ENCODE assay signal across 14 cellular contexts in genomic region chr11:61307354-61307753, GRCh38. TPM values are rescaled to one million over a fixed set of nuclear protein-coding genes. Genes with fewer than 3 reads are reported as not detected.
DNase-seq lines count a peak whose midpoint lies in the region; ATAC-seq and TF ChIP-seq lines count a peak whose summit lies in the region.
"Had no signal": no experiment of that assay in that cellular context is flagged by ENCODE, and none has a peak within 500 bp of the region (broad histone marks: within the 10 kb centered on the region; RNA-seq: fewer than 3 reads in every experiment).

No MANE protein-coding gene starts in this region.

- H3K9me3 ChIP-seq in SK-N-SH (no peaks in the 10 kb centered on the region), aorta (ENCODE audit: control insufficient read depth, low read length) (no peaks in the 10 kb centered on the region)
- H3K9me3 ChIP-seq: BLaER1 treated with 17β-estradiol and CSF1 and Interleukin-3, amounts not matched to agents 10 nM and 100 nM had no signal

- no peak overlapping the region for H2AFZ ChIP-seq in SK-N-SH (ENCODE audit: low read depth)

- TF ChIP-seq CTCF in SK-N-SH (IDR thresholded peaks at IDR 0.05): no peak

- TF ChIP-seq RAD21 in SK-N-SH (IDR thresholded peaks at IDR 0.05; ENCODE audit: low read length): no peak

- H3F3A ChIP-seq in SK-N-SH (replicated peaks; ENCODE audit: insufficient read depth): no peaks in the 10 kb centered on the region

- no peak overlapping the region for H3K4me3 ChIP-seq in SK-N-SH (ENCODE audit: low read depth in 2 of 2, low read length in 1 of 2)
- no peak overlapping the region for H3K4me3 ChIP-seq in aorta (ENCODE audit: low read length in 2 of 2)
- H3K4me3 ChIP-seq: BLaER1 treated with 17β-estradiol and CSF1 and Interleukin-3, amounts not matched to agents 10 nM and 100 nM had no signal

- intact Hi-C loops in aorta (cut with DNase I): no loop called here

- ATAC-seq in SK-N-SH treated with all-trans-retinoic acid at 6 μM for 48 hours: no peak
- no peak for ATAC-seq in aorta (ENCODE audit: low FRiP score)
- no peak for ATAC-seq in GM18858 (IDR thresholded peaks at IDR 0.05; ENCODE audit: unreplicated experiment)

- no peaks in the 10 kb centered on the region; the same call in 1 of the 2 replicates for H3K79me2 ChIP-seq in SK-N-SH (ENCODE audit: insufficient read depth)

- CTCF ChIA-PET in SK-N-SH (lab: Yijun Ruan, JAX): interaction anchor here (1.9 kb wide), 1 partner anchor 29 kb away, joined by 4 read pairs; no protein-coding TSS in a partner anchor

- H3K36me3 ChIP-seq in SK-N-SH (replicated peaks in 1 of 2; ENCODE audit: control insufficient read depth in 1 of 2, insufficient read depth in 2 of 2, low read length in 1 of 2) (peaks cover 60 to 88% of the 10 kb centered on the region in 2 experiments), aorta (ENCODE audit: control insufficient read depth in 1 of 2, insufficient read depth in 2 of 2, low read length in 1 of 2) (peaks cover 25 to 29% of the 10 kb centered on the region in 2 donors)

- H4K20me1 ChIP-seq in SK-N-SH (ENCODE audit: insufficient read depth): no peaks in the 10 kb centered on the region

- H3K4me1 ChIP-seq in SK-N-SH (ENCODE audit: control insufficient read depth in 1 of 2, insufficient read depth in 2 of 2, low read depth in 1 of 2, low read length in 1 of 2): no peaks in the 10 kb centered on the region
- H3K4me1 ChIP-seq in aorta (ENCODE audit: control insufficient read depth in 1 of 2, insufficient read depth in 2 of 2, low read length in 2 of 2): no peaks in the 10 kb centered on the region

- WGBS in SK-N-SH (ENCODE audit: low lambda C conversion rate): 95% methylated on average over 1 of the region's 1 CpG
- WGBS in aorta, 2 donors: 77 to 82% methylated on average over 1 of the region's 1 CpG

- no peak for DNase-seq in SK-N-SH
- peak; percentile 31 for DNase-seq in left kidney (ENCODE audit: low read depth, low spot score)
- no peak for DNase-seq in aorta
- no peak for DNase-seq in A172 (ENCODE audit: low spot score)
- no peak for DNase-seq in NCI-H1048 (lab: John Stamatoyannopoulos, UW)
- DNase-seq: ACHN; Calu3; CD4-positive, alpha-beta T cell; DMS 273 treated with DMSO at 0.1 percent for 48 hours had no signal

- POLR2A ChIA-PET in SK-N-SH (lab: Yijun Ruan, JAX): interaction anchor here (0.9 kb wide), 1 partner anchor 122 kb away, joined by 3 read pairs; the partner anchor contains the start of genes CPSF7 and SDHAF2

- H3K4me2 ChIP-seq in SK-N-SH: no peak overlapping the region
- H3K4me2 ChIP-seq: BLaER1 treated with 17β-estradiol and CSF1 and Interleukin-3, amounts not matched to agents 10 nM and 100 nM had no signal

- H3K9me2 ChIP-seq in SK-N-SH: no peaks in the 10 kb centered on the region

- no peak overlapping the region for H3K9ac ChIP-seq in SK-N-SH
- H3K9ac ChIP-seq: BLaER1 treated with 17β-estradiol and CSF1 and Interleukin-3, amounts not matched to agents 10 nM and 100 nM had no signal

- H3K27ac ChIP-seq in SK-N-SH (ENCODE audit: low read depth in 2 of 2, low read length in 1 of 2): no peak overlapping the region
- no peak overlapping the region for H3K27ac ChIP-seq in aorta (ENCODE audit: low read depth in 1 of 2, low read length in 2 of 2)
- H3K27ac ChIP-seq: 22Rv1; BLaER1 treated with 17β-estradiol and CSF1 and Interleukin-3, amounts not matched to agents 10 nM and 100 nM had no signal

- TF ChIP-seq EP300 in SK-N-SH (IDR thresholded peaks at IDR 0.05; ENCODE audit: borderline replicate concordance in 1 of 2, low read depth in 1 of 2, low read length in 1 of 2): no peak

- H3K27me3 ChIP-seq in SK-N-SH (ENCODE audit: insufficient read depth) (no peaks in the 10 kb centered on the region), aorta (ENCODE audit: control insufficient read depth in 1 of 2, insufficient read depth in 2 of 2, low read length in 1 of 2) (no peaks in the 10 kb centered on the region)
- H3K27me3 ChIP-seq: BLaER1 treated with 17β-estradiol and CSF1 and Interleukin-3, amounts not matched to agents 10 nM and 100 nM had no signal

TF ChIP-seq in SK-N-SH, 30 proteins besides CTCF, POLR2A, EP300 and RAD21 (continues in another document):
- no peak for TF ChIP-seq ZBTB33 (IDR thresholded peaks at IDR 0.05; ENCODE audit: borderline replicate concordance, low read depth)

TF ChIP-seq in SK-N-SH treated with all-trans-retinoic acid at 6 μM for 48 hours, 23 proteins besides CTCF, POLR2A, EP300 and RAD21:
- no peak for TF ChIP-seq SNAI2 (CRISPR knock-in tag; IDR thresholded peaks at IDR 0.05)

TF ChIP-seq in PFSK-1, 5 proteins besides CTCF, POLR2A, EP300 and RAD21:
- TF ChIP-seq TAF1 (IDR thresholded peaks at IDR 0.05; ENCODE audit: borderline replicate concordance, insufficient read depth, low read length): no peak
- peak; percentile 32 to 86; a peak in 3 of 4 replicates for TF ChIP-seq REST (IDR thresholded peaks at IDR 0.05; ENCODE audit: insufficient read depth in 1 of 2, low read depth in 2 of 2, low read length in 2 of 2)
- no peak for TF ChIP-seq FOXP2 (optimal IDR thresholded peaks at IDR 0.05; ENCODE audit: borderline replicate concordance, extremely low read depth, extremely low read length, insufficient read depth)
- no peak for TF ChIP-seq SIN3A (IDR thresholded peaks at IDR 0.05; ENCODE audit: borderline replicate concordance, insufficient read depth, low read length)
- TF ChIP-seq POLR2AphosphoS5 (IDR thresholded peaks at IDR 0.05; ENCODE audit: low read depth, low read length): no peak

RNA-seq across cellular contexts. Expression of gene VWCE, which starts 12.2 kb away (rescaled TPM):
- polyA plus RNA-seq in SK-N-SH (2012; rRNA removed) (3.4 and 5.0 TPM in 2 replicates), aorta (1 to 10 TPM in 1 of 2 donors, not detected in 1; 2.0 TPM)
- 0.82 and 1.6 TPM in 2 replicates for polyA plus RNA-seq in SK-N-SH (2012; cell fraction: cytosol; rRNA removed)
- polyA plus RNA-seq in SK-N-SH (2012; cell fraction: nucleus; rRNA removed): 24.9 and 31.4 TPM in 2 replicates
- polyA plus RNA-seq in PFSK-1 (2012; ENCODE audit: insufficient read length, low read depth): 0.19 TPM
- 1 to 10 TPM; 3.0 to 5.6 TPM for total RNA-seq in aorta
- total RNA-seq in A172 (2014; rRNA removed; shearing (Covaris generic)): 0.05 TPM in 1 of 2 replicates, not detected in the other

RNA-seq across cellular contexts. Expression of gene DDB1, which starts 25.6 kb away (rescaled TPM):
- polyA plus RNA-seq in SK-N-SH (2012; rRNA removed): 170 and 224 TPM in 2 replicates
- 165 and 169 TPM in 2 replicates for polyA plus RNA-seq in SK-N-SH (2012; cell fraction: cytosol; rRNA removed)
- polyA plus RNA-seq in SK-N-SH (2012; cell fraction: nucleus; rRNA removed): 146 and 236 TPM in 2 replicates
- 115 TPM for polyA plus RNA-seq in PFSK-1 (2012; ENCODE audit: insufficient read length, low read depth)
- total RNA-seq in aorta: 100 to 1,000 TPM; 134 to 148 TPM
- 10 to 100 TPM; 44.2 to 80.1 TPM for polyA plus RNA-seq in aorta
- total RNA-seq in A172 (2014; rRNA removed; shearing (Covaris generic)): 153 and 155 TPM in 2 replicates

RNA-seq across cellular contexts. Expression of gene TKFC, which starts 25.7 kb away (rescaled TPM):
- 71.0 and 72.0 TPM in 2 replicates for polyA plus RNA-seq in SK-N-SH (2012; rRNA removed)
- polyA plus RNA-seq in SK-N-SH (2012; cell fraction: cytosol; rRNA removed): 20.5 and 34.1 TPM in 2 replicates
- 253 and 263 TPM in 2 replicates for polyA plus RNA-seq in SK-N-SH (2012; cell fraction: nucleus; rRNA removed)
- 19.1 TPM for polyA plus RNA-seq in PFSK-1 (2012; ENCODE audit: insufficient read length, low read depth)
- total RNA-seq in aorta: 10 to 100 TPM; 18.9 to 30.4 TPM
- 10 to 100 TPM; 23.1 to 82.0 TPM for polyA plus RNA-seq in aorta
- total RNA-seq in A172 (2014; rRNA removed; shearing (Covaris generic)): 34.7 and 45.9 TPM in 2 replicates

RNA-seq across cellular contexts. Expression of gene CYB561A3, which starts 54.3 kb away (rescaled TPM):
- polyA plus RNA-seq in SK-N-SH (2012; rRNA removed) (70.0 and 76.4 TPM in 2 replicates), aorta (10 to 100 TPM; 20.2 to 47.4 TPM)
- polyA plus RNA-seq in SK-N-SH (2012; cell fraction: cytosol; rRNA removed): 36.7 and 53.0 TPM in 2 replicates
- 104 and 111 TPM in 2 replicates for polyA plus RNA-seq in SK-N-SH (2012; cell fraction: nucleus; rRNA removed)
- 16.9 TPM for polyA plus RNA-seq in PFSK-1 (2012; ENCODE audit: insufficient read length, low read depth)
- total RNA-seq in aorta: 10 to 100 TPM; 19.1 to 36.4 TPM
- 37.1 and 45.0 TPM in 2 replicates for total RNA-seq in A172 (2014; rRNA removed; shearing (Covaris generic))

RNA-seq across cellular contexts. Expression of gene TMEM138, which starts 54.8 kb away (rescaled TPM):
- polyA plus RNA-seq in SK-N-SH (2012; rRNA removed): 82.2 and 129 TPM in 2 replicates
- polyA plus RNA-seq in SK-N-SH (2012; cell fraction: cytosol; rRNA removed): 85.3 and 88.5 TPM in 2 replicates
- 126 and 177 TPM in 2 replicates for polyA plus RNA-seq in SK-N-SH (2012; cell fraction: nucleus; rRNA removed)
- polyA plus RNA-seq in PFSK-1 (2012; ENCODE audit: insufficient read length, low read depth): 25.2 TPM
- 10 to 100 TPM; 31.9 to 38.2 TPM for total RNA-seq in aorta
- 10 to 100 TPM; 41.3 to 71.3 TPM for polyA plus RNA-seq in aorta
- total RNA-seq in A172 (2014; rRNA removed; shearing (Covaris generic)): 10.8 and 41.9 TPM in 2 replicates
